ENCODE assay signal across 1 cellular context in the genomic region with DNA sequence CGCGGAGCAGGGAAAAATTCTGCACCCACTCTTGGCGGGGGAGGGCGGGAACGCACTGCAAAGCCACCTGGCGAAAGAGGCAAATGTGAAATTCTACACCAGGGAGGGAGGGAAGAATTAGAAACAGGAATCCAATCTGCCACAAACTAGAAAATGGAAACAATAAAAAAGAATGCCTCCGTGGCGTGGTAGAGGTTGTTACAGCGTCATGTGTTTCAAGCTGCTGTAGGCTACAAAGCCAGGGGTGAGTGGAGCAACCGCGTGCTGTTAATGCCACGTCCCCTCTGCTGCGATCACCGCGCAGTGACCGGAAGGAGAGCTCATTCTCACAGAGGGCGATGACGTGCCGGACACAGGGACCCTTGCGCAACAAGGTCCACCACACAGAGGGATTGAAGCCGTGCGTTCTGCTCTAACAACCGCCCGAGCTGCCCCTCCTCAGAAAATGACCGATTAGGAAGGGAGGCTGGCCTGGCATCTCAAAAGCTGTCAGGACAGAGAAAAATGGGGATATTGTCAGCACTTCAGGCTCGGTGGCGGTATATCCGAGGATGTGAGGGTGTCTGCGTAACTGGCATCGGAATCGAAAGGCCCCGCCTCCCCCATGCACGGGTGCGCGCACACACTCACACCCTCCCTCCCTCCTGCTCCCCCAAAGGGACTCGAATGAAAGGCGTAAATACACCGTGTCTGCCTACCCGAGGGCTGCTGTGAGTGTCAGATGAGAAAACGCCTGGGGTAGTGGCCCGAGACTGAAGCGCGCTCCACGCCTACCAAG.
A peak's percentile ranks its signal among the peaks of the same experiment; 100 is the strongest.
TF ChIP-seq lines count a peak whose summit lies in the region.

No MANE protein-coding gene starts in this region.

TF ChIP-seq in HEK293, 187 proteins besides CTCF, POLR2A, EP300 and RAD21 (continued from another document and continues in another):
- TF ChIP-seq, protein P1, sequence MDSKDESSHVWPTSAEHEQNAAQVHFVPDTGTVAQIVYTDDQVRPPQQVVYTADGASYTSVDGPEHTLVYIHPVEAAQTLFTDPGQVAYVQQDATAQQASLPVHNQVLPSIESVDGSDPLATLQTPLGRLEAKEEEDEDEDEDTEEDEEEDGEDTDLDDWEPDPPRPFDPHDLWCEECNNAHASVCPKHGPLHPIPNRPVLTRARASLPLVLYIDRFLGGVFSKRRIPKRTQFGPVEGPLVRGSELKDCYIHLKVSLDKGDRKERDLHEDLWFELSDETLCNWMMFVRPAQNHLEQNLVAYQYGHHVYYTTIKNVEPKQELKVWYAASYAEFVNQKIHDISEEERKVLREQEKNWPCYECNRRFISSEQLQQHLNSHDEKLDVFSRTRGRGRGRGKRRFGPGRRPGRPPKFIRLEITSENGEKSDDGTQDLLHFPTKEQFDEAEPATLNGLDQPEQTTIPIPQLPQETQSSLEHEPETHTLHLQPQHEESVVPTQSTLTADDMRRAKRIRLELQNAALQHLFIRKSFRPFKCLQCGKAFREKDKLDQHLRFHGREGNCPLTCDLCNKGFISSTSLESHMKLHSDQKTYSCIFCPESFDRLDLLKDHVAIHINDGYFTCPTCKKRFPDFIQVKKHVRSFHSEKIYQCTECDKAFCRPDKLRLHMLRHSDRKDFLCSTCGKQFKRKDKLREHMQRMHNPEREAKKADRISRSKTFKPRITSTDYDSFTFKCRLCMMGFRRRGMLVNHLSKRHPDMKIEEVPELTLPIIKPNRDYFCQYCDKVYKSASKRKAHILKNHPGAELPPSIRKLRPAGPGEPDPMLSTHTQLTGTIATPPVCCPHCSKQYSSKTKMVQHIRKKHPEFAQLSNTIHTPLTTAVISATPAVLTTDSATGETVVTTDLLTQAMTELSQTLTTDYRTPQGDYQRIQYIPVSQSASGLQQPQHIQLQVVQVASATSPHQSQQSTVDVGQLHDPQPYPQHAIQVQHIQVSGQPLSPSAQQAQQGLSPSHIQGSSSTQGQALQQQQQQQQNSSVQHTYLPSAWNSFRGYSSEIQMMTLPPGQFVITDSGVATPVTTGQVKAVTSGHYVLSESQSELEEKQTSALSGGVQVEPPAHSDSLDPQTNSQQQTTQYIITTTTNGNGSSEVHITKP (tag by site-specific recombination; IDR thresholded peaks at IDR 0.05) = peak; percentile 96
- TF ChIP-seq ZSCAN23 (tag by site-specific recombination; IDR thresholded peaks at IDR 0.05) (no peak), ZNF266 (tag by site-specific recombination; IDR thresholded peaks at IDR 0.05; ENCODE audit: low read depth) (no peak), ZNF830 (tag by site-specific recombination; IDR thresholded peaks at IDR 0.05; ENCODE audit: low read depth) (no peak), ZNF658 (tag by site-specific recombination; IDR thresholded peaks at IDR 0.05) (no peak), ZNF626 (tag by site-specific recombination; IDR thresholded peaks at IDR 0.05) (no peak), IKZF3 (tag by site-specific recombination; IDR thresholded peaks at IDR 0.05) (no peak), ZNF324 (tag by site-specific recombination; IDR thresholded peaks at IDR 0.05) (no peak), ZBTB8A (tag by site-specific recombination; IDR thresholded peaks at IDR 0.05) (peak; percentile 69), ZNF140 (tag by site-specific recombination; IDR thresholded peaks at IDR 0.05) (no peak), ZNF16 (tag by site-specific recombination; IDR thresholded peaks at IDR 0.05; ENCODE audit: low read depth) (no peak), ZNF10 (tag by site-specific recombination; IDR thresholded peaks at IDR 0.05) (no peak), GLIS2 (tag by site-specific recombination; IDR thresholded peaks at IDR 0.05) (peak; percentile 42; the same call in 1 of the 2 replicates), ZNF629 (tag by site-specific recombination; IDR thresholded peaks at IDR 0.05) (peak; percentile 92), ZNF354C (tag by site-specific recombination; IDR thresholded peaks at IDR 0.05; ENCODE audit: borderline replicate concordance, low read depth) (no peak), ZNF19 (tag by site-specific recombination; IDR thresholded peaks at IDR 0.05; ENCODE audit: low read depth) (no peak), ZNF174 (tag by site-specific recombination; IDR thresholded peaks at IDR 0.05) (no peak), ZNF426 (tag by site-specific recombination; IDR thresholded peaks at IDR 0.05) (no peak), ZSCAN16 (tag by site-specific recombination; IDR thresholded peaks at IDR 0.05) (no peak), YY2 (tag by site-specific recombination; IDR thresholded peaks at IDR 0.05) (no peak), ZNF510 (tag by site-specific recombination; IDR thresholded peaks at IDR 0.05; ENCODE audit: insufficient replicate concordance) (no peak), ZNF514 (tag by site-specific recombination; IDR thresholded peaks at IDR 0.05) (no peak), SP2 (tag by site-specific recombination; IDR thresholded peaks at IDR 0.05) (peak; percentile 31; the same call in 1 of the 2 replicates), GLI2 (tag by site-specific recombination; IDR thresholded peaks at IDR 0.05; ENCODE audit: borderline replicate concordance, low read depth) (no peak), ZNF133 (tag by site-specific recombination; IDR thresholded peaks at IDR 0.05) (no peak), ZBTB20 (tag by site-specific recombination; IDR thresholded peaks at IDR 0.05) (no peak), ZBTB17 (tag by site-specific recombination; IDR thresholded peaks at IDR 0.05) (no peak), ZNF561 (tag by site-specific recombination; IDR thresholded peaks at IDR 0.05; ENCODE audit: borderline replicate concordance) (no peak), ZNF335 (tag by site-specific recombination; conservative IDR thresholded peaks at IDR 0.05) (peak; percentile 87), ZNF501 (tag by site-specific recombination; IDR thresholded peaks at IDR 0.05) (peak; percentile 67; the same call in 1 of the 2 replicates), ZNF211 (tag by site-specific recombination; IDR thresholded peaks at IDR 0.05; ENCODE audit: low read depth) (no peak), MYNN (tag by site-specific recombination; IDR thresholded peaks at IDR 0.05; ENCODE audit: borderline replicate concordance) (no peak), SP7 (tag by site-specific recombination; IDR thresholded peaks at IDR 0.05) (peak; percentile 78), OVOL3 (tag by site-specific recombination; IDR thresholded peaks at IDR 0.05) (no peak), PRDM1 (tag by site-specific recombination; IDR thresholded peaks at IDR 0.05) (no peak), ZNF24 (tag by site-specific recombination; IDR thresholded peaks at IDR 0.05) (no peak; the same call in 1 of the 2 replicates), SP3 (tag by site-specific recombination; IDR thresholded peaks at IDR 0.05) (peak; percentile 51), BCL11A (tag by site-specific recombination; IDR thresholded peaks at IDR 0.05; ENCODE audit: low read depth) (peak; percentile 47; the same call in 1 of the 2 replicates), ZNF664 (tag by site-specific recombination; IDR thresholded peaks at IDR 0.05) (no peak), ZNF623 (tag by site-specific recombination; IDR thresholded peaks at IDR 0.05) (no peak), ZNF214 (tag by site-specific recombination; IDR thresholded peaks at IDR 0.05; ENCODE audit: borderline replicate concordance) (no peak), ZNF558 (tag by site-specific recombination; IDR thresholded peaks at IDR 0.05) (no peak), ZNF777 (tag by site-specific recombination; IDR thresholded peaks at IDR 0.05; ENCODE audit: borderline replicate concordance) (no peak)
- TF ChIP-seq, protein P2, sequence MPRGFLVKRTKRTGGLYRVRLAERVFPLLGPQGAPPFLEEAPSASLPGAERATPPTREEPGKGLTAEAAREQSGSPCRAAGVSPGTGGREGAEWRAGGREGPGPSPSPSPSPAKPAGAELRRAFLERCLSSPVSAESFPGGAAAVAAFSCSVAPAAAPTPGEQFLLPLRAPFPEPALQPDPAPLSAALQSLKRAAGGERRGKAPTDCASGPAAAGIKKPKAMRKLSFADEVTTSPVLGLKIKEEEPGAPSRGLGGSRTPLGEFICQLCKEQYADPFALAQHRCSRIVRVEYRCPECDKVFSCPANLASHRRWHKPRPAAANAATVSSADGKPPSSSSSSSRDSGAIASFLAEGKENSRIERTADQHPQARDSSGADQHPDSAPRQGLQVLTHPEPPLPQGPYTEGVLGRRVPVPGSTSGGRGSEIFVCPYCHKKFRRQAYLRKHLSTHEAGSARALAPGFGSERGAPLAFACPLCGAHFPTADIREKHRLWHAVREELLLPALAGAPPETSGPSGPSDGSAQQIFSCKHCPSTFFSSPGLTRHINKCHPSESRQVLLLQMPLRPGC (tag by site-specific recombination; IDR thresholded peaks at IDR 0.05) = no peak
- TF ChIP-seq, protein P3, sequence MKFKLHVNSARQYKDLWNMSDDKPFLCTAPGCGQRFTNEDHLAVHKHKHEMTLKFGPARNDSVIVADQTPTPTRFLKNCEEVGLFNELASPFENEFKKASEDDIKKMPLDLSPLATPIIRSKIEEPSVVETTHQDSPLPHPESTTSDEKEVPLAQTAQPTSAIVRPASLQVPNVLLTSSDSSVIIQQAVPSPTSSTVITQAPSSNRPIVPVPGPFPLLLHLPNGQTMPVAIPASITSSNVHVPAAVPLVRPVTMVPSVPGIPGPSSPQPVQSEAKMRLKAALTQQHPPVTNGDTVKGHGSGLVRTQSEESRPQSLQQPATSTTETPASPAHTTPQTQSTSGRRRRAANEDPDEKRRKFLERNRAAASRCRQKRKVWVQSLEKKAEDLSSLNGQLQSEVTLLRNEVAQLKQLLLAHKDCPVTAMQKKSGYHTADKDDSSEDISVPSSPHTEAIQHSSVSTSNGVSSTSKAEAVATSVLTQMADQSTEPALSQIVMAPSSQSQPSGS (tag by site-specific recombination; IDR thresholded peaks at IDR 0.05; ENCODE audit: low read depth) = no peak
- TF ChIP-seq, protein P4, sequence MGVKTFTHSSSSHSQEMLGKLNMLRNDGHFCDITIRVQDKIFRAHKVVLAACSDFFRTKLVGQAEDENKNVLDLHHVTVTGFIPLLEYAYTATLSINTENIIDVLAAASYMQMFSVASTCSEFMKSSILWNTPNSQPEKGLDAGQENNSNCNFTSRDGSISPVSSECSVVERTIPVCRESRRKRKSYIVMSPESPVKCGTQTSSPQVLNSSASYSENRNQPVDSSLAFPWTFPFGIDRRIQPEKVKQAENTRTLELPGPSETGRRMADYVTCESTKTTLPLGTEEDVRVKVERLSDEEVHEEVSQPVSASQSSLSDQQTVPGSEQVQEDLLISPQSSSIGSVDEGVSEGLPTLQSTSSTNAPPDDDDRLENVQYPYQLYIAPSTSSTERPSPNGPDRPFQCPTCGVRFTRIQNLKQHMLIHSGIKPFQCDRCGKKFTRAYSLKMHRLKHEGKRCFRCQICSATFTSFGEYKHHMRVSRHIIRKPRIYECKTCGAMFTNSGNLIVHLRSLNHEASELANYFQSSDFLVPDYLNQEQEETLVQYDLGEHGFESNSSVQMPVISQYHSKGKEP (tag by site-specific recombination; IDR thresholded peaks at IDR 0.05) = no peak
- TF ChIP-seq, protein P5, sequence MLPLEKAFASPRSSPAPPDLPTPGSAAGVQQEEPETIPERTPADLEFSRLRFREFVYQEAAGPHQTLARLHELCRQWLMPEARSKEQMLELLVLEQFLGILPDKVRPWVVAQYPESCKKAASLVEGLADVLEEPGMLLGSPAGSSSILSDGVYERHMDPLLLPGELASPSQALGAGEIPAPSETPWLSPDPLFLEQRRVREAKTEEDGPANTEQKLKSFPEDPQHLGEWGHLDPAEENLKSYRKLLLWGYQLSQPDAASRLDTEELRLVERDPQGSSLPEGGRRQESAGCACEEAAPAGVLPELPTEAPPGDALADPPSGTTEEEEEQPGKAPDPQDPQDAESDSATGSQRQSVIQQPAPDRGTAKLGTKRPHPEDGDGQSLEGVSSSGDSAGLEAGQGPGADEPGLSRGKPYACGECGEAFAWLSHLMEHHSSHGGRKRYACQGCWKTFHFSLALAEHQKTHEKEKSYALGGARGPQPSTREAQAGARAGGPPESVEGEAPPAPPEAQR (tag by site-specific recombination; IDR thresholded peaks at IDR 0.05) = no peak
- TF ChIP-seq, protein P6, sequence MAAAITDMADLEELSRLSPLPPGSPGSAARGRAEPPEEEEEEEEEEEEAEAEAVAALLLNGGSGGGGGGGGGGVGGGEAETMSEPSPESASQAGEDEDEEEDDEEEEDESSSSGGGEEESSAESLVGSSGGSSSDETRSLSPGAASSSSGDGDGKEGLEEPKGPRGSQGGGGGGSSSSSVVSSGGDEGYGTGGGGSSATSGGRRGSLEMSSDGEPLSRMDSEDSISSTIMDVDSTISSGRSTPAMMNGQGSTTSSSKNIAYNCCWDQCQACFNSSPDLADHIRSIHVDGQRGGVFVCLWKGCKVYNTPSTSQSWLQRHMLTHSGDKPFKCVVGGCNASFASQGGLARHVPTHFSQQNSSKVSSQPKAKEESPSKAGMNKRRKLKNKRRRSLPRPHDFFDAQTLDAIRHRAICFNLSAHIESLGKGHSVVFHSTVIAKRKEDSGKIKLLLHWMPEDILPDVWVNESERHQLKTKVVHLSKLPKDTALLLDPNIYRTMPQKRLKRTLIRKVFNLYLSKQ (tag by site-specific recombination; IDR thresholded peaks at IDR 0.05; ENCODE audit: borderline replicate concordance) = no peak
- TF ChIP-seq, protein P7, sequence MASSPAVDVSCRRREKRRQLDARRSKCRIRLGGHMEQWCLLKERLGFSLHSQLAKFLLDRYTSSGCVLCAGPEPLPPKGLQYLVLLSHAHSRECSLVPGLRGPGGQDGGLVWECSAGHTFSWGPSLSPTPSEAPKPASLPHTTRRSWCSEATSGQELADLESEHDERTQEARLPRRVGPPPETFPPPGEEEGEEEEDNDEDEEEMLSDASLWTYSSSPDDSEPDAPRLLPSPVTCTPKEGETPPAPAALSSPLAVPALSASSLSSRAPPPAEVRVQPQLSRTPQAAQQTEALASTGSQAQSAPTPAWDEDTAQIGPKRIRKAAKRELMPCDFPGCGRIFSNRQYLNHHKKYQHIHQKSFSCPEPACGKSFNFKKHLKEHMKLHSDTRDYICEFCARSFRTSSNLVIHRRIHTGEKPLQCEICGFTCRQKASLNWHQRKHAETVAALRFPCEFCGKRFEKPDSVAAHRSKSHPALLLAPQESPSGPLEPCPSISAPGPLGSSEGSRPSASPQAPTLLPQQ (tag by site-specific recombination; IDR thresholded peaks at IDR 0.05) = no peak
- TF ChIP-seq, protein P8, sequence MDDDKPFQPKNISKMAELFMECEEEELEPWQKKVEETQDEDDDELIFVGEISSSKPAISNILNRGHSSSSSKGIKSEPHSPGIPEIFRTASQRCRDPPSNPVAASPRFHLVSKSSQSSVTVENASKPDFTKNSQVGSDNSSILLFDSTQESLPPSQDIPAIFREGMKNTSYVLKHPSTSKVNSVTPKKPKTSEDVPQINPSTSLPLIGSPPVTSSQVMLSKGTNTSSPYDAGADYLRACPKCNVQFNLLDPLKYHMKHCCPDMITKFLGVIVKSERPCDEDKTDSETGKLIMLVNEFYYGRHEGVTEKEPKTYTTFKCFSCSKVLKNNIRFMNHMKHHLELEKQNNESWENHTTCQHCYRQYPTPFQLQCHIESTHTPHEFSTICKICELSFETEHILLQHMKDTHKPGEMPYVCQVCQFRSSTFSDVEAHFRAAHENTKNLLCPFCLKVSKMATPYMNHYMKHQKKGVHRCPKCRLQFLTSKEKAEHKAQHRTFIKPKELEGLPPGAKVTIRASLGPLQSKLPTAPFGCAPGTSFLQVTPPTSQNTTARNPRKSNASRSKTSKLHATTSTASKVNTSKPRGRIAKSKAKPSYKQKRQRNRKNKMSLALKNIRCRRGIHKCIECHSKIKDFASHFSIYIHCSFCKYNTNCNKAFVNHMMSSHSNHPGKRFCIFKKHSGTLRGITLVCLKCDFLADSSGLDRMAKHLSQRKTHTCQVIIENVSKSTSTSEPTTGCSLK (tag by site-specific recombination; IDR thresholded peaks at IDR 0.05) = no peak
